ENCODE assay signal across 10 cellular contexts in the genomic region with DNA sequence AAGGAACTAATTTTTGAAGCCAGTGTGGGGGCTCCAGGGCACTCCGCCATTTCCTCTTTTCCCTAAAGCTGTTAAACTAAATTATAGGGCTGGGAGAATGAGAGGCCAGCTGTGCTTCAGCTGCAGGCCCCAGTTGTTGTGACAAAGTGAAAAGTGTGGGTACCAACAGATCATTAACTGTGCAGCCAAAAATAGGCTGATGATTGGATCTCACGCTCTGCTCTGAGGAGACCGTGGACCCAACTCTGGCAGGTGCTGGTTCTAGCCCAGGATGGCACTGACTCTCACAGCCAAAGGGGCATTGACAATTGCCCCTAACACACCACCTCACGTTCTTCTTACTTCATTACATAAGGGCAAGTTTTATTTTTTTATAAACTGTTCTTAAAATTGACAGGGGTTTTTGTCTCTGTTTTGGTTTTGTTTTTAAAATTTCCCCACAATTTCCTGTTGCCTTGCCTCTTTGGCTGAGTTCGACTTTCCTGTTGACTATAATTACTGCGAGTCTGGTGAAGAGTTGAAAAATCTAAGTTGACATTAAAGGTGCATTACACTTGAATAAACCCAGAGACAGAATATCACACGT.
DNase-seq lines count a peak whose midpoint lies in the region; ATAC-seq and TF ChIP-seq lines count a peak whose summit lies in the region.
"Had no signal": no experiment of that assay in that cellular context is flagged by ENCODE, and none has a peak within 500 bp of the region (broad histone marks: within the 10 kb centered on the region; RNA-seq: fewer than 3 reads in every experiment).

No MANE protein-coding gene starts in this region.

- peak overlapping the region; percentile 40 for H3K4me3 Mint-ChIP-seq in T-helper 1 cell treated with Interleukin-12 subunit alpha and Interleukin-12 subunit beta and Interleukin-4 antibody, amounts not matched to agents 30 μg/mL and 1 μg/mL, for 36 hours
- no peak overlapping the region for H3K4me3 Mint-ChIP-seq in Calu3 (ENCODE audit: low read depth, unreplicated experiment)

- no peaks in the 10 kb centered on the region for H3K27me3 Mint-ChIP-seq in T-helper 1 cell treated with Interleukin-12 subunit alpha and Interleukin-12 subunit beta and Interleukin-4 antibody, amounts not matched to agents 30 μg/mL and 1 μg/mL, for 36 hours (ENCODE audit: low read depth)
- H3K27me3 Mint-ChIP-seq in Calu3 (ENCODE audit: unreplicated experiment) = no peaks in the 10 kb centered on the region

- CTCF ChIA-PET in Calu3 (lab: Charles Lee) = no interaction called here

- no TSS peak for BruUV-seq in Calu3 (replicated peaks; lab: Mats Ljungman, UMichigan)

- H3K36me3 ChIP-seq in thymus (ENCODE audit: control insufficient read depth, insufficient read depth) = no peaks in the 10 kb centered on the region

- no peaks in the 10 kb centered on the region for H3K4me1 ChIP-seq in thymus (ENCODE audit: control insufficient read depth, insufficient read depth, low read length)

- peak overlapping the region; percentile 92 for H3K27ac Mint-ChIP-seq in T-helper 1 cell treated with Interleukin-12 subunit alpha and Interleukin-12 subunit beta and Interleukin-4 antibody, amounts not matched to agents 30 μg/mL and 1 μg/mL, for 36 hours
- no peak overlapping the region for H3K27ac Mint-ChIP-seq in Calu3 (ENCODE audit: unreplicated experiment)

- TF ChIP-seq CTCF in Calu3 (IDR thresholded peaks at IDR 0.05; ENCODE audit: unreplicated experiment) = no peak

- 37% methylated on average over 7 of the region's 7 CpGs for WGBS in thymus

- H3K4me1 Mint-ChIP-seq in T-helper 1 cell treated with Interleukin-12 subunit alpha and Interleukin-12 subunit beta and Interleukin-4 antibody, amounts not matched to agents 30 μg/mL and 1 μg/mL, for 36 hours (ENCODE audit: low read depth) = peaks cover 42% of the 10 kb centered on the region
- no peaks in the 10 kb centered on the region for H3K4me1 Mint-ChIP-seq in Calu3 (ENCODE audit: low read depth, unreplicated experiment)

- intact Hi-C loops in Calu3 (cut with micrococcal nuclease; ENCODE audit: unreplicated experiment) = no loop called here

- peak; percentile 67 for ATAC-seq in HG02884 (IDR thresholded peaks at IDR 0.05; ENCODE audit: unreplicated experiment)

- peaks cover 3% of the 10 kb centered on the region for H3K9me3 Mint-ChIP-seq in T-helper 1 cell treated with Interleukin-12 subunit alpha and Interleukin-12 subunit beta and Interleukin-4 antibody, amounts not matched to agents 30 μg/mL and 1 μg/mL, for 36 hours
- peaks cover 2% of the 10 kb centered on the region for H3K9me3 Mint-ChIP-seq in Calu3 (ENCODE audit: low read depth, unreplicated experiment)

- no peaks in the 10 kb centered on the region for H3K27me3 ChIP-seq in thymus (ENCODE audit: control insufficient read depth, insufficient read depth)

- H3K4me3 ChIP-seq in thymus (ENCODE audit: low read length) = no peak overlapping the region

- H3K9me3 ChIP-seq in thymus (ENCODE audit: control insufficient read depth) = no peaks in the 10 kb centered on the region

- DNase-seq in activated gamma-delta T cell treated with Interleukin-2 at 50 U/mL for 16 hours (peak; percentile 20), activated gamma-delta T cell (lab: John Stamatoyannopoulos, UW) (no peak), Calu3 (no peak), A172 (ENCODE audit: low spot score) (no peak), SKM-1 (lab: John Stamatoyannopoulos, UW; ENCODE audit: unreplicated experiment) (no peak)
- DNase-seq: AML-193 had no signal

- H3K27ac ChIP-seq in thymus (ENCODE audit: low read depth) = peak overlapping the region; percentile 58
- H3K27ac ChIP-seq: KMS-11 had no signal

- H3K36me3 Mint-ChIP-seq in T-helper 1 cell treated with Interleukin-12 subunit alpha and Interleukin-12 subunit beta and Interleukin-4 antibody, amounts not matched to agents 30 μg/mL and 1 μg/mL, for 36 hours (ENCODE audit: low read depth) = no peaks in the 10 kb centered on the region
- no peaks in the 10 kb centered on the region for H3K36me3 Mint-ChIP-seq in Calu3 (ENCODE audit: insufficient read depth, unreplicated experiment)
